ENCODE assay signal across 21 cellular contexts in genomic region chr15:45143946-45144345, GRCh38. TPM values are rescaled to one million over a fixed set of nuclear protein-coding genes. Genes with fewer than 3 reads are reported as not detected.
DNase-seq lines count a peak whose midpoint lies in the region; ATAC-seq and TF ChIP-seq lines count a peak whose summit lies in the region.
"Had no signal": no experiment of that assay in that cellular context is flagged by ENCODE, and none has a peak within 500 bp of the region (broad histone marks: within the 10 kb centered on the region; RNA-seq: fewer than 3 reads in every experiment).

No MANE protein-coding gene starts in this region.

- H3K23ac ChIP-seq in IMR-90 (ENCODE audit: low read depth, low read length) (no peak overlapping the region), mesenchymal stem cell (ENCODE audit: low read length in 2 of 2) (no peak overlapping the region)

- H3K9me3 ChIP-seq in IMR-90 (ENCODE audit: control insufficient read depth, insufficient read depth, low read length) (no peaks in the 10 kb centered on the region), mesenchymal stem cell (ENCODE audit: control insufficient read depth, low read length) (no peaks in the 10 kb centered on the region), upper lobe of right lung (no peaks in the 10 kb centered on the region)
- H3K9me3 ChIP-seq: BE2C, BLaER1, Caco-2 had no signal

- H3K4me3 ChIP-seq in IMR-90 (ENCODE audit: insufficient read depth, low read depth, low read length): no peak overlapping the region
- no peak overlapping the region for H3K4me3 ChIP-seq in mesenchymal stem cell (ENCODE audit: insufficient read depth in 1 of 2, low read depth in 1 of 2, low read length in 2 of 2)
- H3K4me3 ChIP-seq in upper lobe of right lung: no peak overlapping the region
- H3K4me3 ChIP-seq: BLaER1 had no signal

- no peaks in the 10 kb centered on the region for H3K79me1 ChIP-seq in IMR-90 (ENCODE audit: low read depth in 1 of 2, low read length in 2 of 2)
- no peaks in the 10 kb centered on the region for H3K79me1 ChIP-seq in mesenchymal stem cell (replicated peaks; ENCODE audit: low read length, poor library complexity, severe bottlenecking)

- H3K36me3 Mint-ChIP-seq in activated naive CD4-positive, alpha-beta T cell treated with anti-CD3 and anti-CD28 coated beads, Interleukin-2, amount 10 ng/mL, durations not matched to agents 7 days and 5 days: no peaks in the 10 kb centered on the region
- no peaks in the 10 kb centered on the region for H3K36me3 Mint-ChIP-seq in natural killer cell treated with Interleukin-12 subunit alpha and Interleukin-12 subunit beta and Interleukin-15 and Interleukin-18, amount 100 ng/mL, for 72 hours
- H3K36me3 Mint-ChIP-seq: CD8-positive, alpha-beta T cell had no signal

- H3K27me3 Mint-ChIP-seq in activated naive CD4-positive, alpha-beta T cell treated with anti-CD3 and anti-CD28 coated beads, Interleukin-2, amount 10 ng/mL, durations not matched to agents 7 days and 5 days: peaks cover 16% of the 10 kb centered on the region
- no peaks in the 10 kb centered on the region for H3K27me3 Mint-ChIP-seq in natural killer cell treated with Interleukin-12 subunit alpha and Interleukin-12 subunit beta and Interleukin-15 and Interleukin-18, amount 100 ng/mL, for 72 hours
- H3K27me3 Mint-ChIP-seq: CD4-positive, alpha-beta T cell had no signal

- POLR2A ChIA-PET in IMR-90 (lab: Charles Lee; ENCODE audit: unreplicated experiment): no interaction called here

- peaks cover 29% of the 10 kb centered on the region; the same call in 1 of the 2 replicates for H3K27me3 ChIP-seq in IMR-90 (ENCODE audit: control insufficient read depth, insufficient read depth, low read length)
- H3K27me3 ChIP-seq in mesenchymal stem cell (ENCODE audit: control insufficient read depth in 1 of 2, insufficient read depth in 1 of 2, low read length in 2 of 2): peaks cover 10 to 33% of the 10 kb centered on the region in 2 experiments
- no peaks in the 10 kb centered on the region for H3K27me3 ChIP-seq in upper lobe of right lung
- H3K27me3 ChIP-seq: BE2C, BLaER1 had no signal

- no peak overlapping the region for H4K5ac ChIP-seq in IMR-90 (ENCODE audit: low read depth, low read length)

- no peaks in the 10 kb centered on the region for H4K20me1 ChIP-seq in IMR-90 (ENCODE audit: insufficient read depth, low read length)
- H4K20me1 ChIP-seq: BLaER1 had no signal

- no peak overlapping the region for H4K91ac ChIP-seq in IMR-90 (ENCODE audit: insufficient read depth, low read depth, low read length)
- peak overlapping the region; percentile 21 for H4K91ac ChIP-seq in mesenchymal stem cell (ENCODE audit: low read length)

- no peak overlapping the region for H3K4me3 Mint-ChIP-seq in activated naive CD4-positive, alpha-beta T cell treated with anti-CD3 and anti-CD28 coated beads, Interleukin-2, amount 10 ng/mL, durations not matched to agents 7 days and 5 days
- H3K4me3 Mint-ChIP-seq in natural killer cell treated with Interleukin-12 subunit alpha and Interleukin-12 subunit beta and Interleukin-15 and Interleukin-18, amount 100 ng/mL, for 72 hours: no peak overlapping the region
- H3K4me3 Mint-ChIP-seq: CD4-positive, alpha-beta T cell; CD8-positive, alpha-beta T cell had no signal

- no peak overlapping the region for H4K8ac ChIP-seq in IMR-90 (ENCODE audit: low read depth in 2 of 2, low read length in 2 of 2)
- H4K8ac ChIP-seq in mesenchymal stem cell (ENCODE audit: low read length): no peak overlapping the region

- H2BK12ac ChIP-seq in mesenchymal stem cell (ENCODE audit: low read length in 2 of 2): no peak overlapping the region

- 70% methylated on average over 7 of the region's 11 CpGs; no CpG with 5 or more reads in 1 of the 2 experiments for WGBS in IMR-90 (ENCODE audit: extremely low coverage in 2 of 2, insufficient read length in 1 of 2), 2 experiments
- 87% methylated on average over 11 of the region's 11 CpGs for WGBS in mesenchymal stem cell

- no peaks in the 10 kb centered on the region; the same call in 1 of the 2 replicates for H3K4me1 ChIP-seq in IMR-90 (ENCODE audit: control insufficient read depth, insufficient read depth, low read length)
- H3K4me1 ChIP-seq in mesenchymal stem cell (ENCODE audit: control insufficient read depth, insufficient read depth, low read depth, low read length): peaks cover 6% of the 10 kb centered on the region
- peaks cover 7% of the 10 kb centered on the region for H3K4me1 ChIP-seq in upper lobe of right lung

- no peak overlapping the region for H3K18ac ChIP-seq in IMR-90 (ENCODE audit: low read depth, low read length)
- H3K18ac ChIP-seq in mesenchymal stem cell (ENCODE audit: low read depth in 1 of 2, low read length in 2 of 2): no peak overlapping the region

- in situ Hi-C loops in IMR-90 (cut with MboI; ENCODE audit: low sequenced_read_pairs): no loop called here

- no peak overlapping the region for H2BK15ac ChIP-seq in IMR-90 (ENCODE audit: low read depth, low read length)
- H2BK15ac ChIP-seq in mesenchymal stem cell (ENCODE audit: low read depth, poor library complexity, severe bottlenecking): no peak overlapping the region

- TF ChIP-seq RAD21 in IMR-90 (IDR thresholded peaks at IDR 0.05; ENCODE audit: low read length): no peak

- H3K4me2 ChIP-seq in IMR-90 (ENCODE audit: low read depth, low read length) (no peak overlapping the region), mesenchymal stem cell (ENCODE audit: low read length, poor library complexity, severe bottlenecking) (no peak overlapping the region)
- H3K4me2 ChIP-seq: BLaER1 had no signal

- no peaks in the 10 kb centered on the region for H3K4me1 Mint-ChIP-seq in activated naive CD4-positive, alpha-beta T cell treated with anti-CD3 and anti-CD28 coated beads, Interleukin-2, amount 10 ng/mL, durations not matched to agents 7 days and 5 days
- H3K4me1 Mint-ChIP-seq in natural killer cell treated with Interleukin-12 subunit alpha and Interleukin-12 subunit beta and Interleukin-15 and Interleukin-18, amount 100 ng/mL, for 72 hours (ENCODE audit: low read depth in 2 of 2): peaks cover 0 to 2% of the 10 kb centered on the region in 2 donors

- TF ChIP-seq POLR2A in IMR-90 (IDR thresholded peaks at IDR 0.05; ENCODE audit: low read depth, low read length): no peak

- dilution Hi-C loops in IMR-90 (cut with HindIII; ENCODE audit: low sequenced_read_pairs, unreplicated experiment): no loop called here

- TF ChIP-seq CTCF in IMR-90 (conservative IDR thresholded peaks at IDR 0.05; ENCODE audit: low read depth, low read length): no peak
- TF ChIP-seq CTCF in upper lobe of right lung (IDR thresholded peaks at IDR 0.05): no peak

- no peaks in the 10 kb centered on the region for H3K36me3 ChIP-seq in IMR-90 (ENCODE audit: control insufficient read depth, insufficient read depth, low read length)
- no peaks in the 10 kb centered on the region for H3K36me3 ChIP-seq in mesenchymal stem cell (ENCODE audit: control insufficient read depth in 1 of 2, insufficient read depth in 2 of 2, low read depth in 1 of 2, low read length in 2 of 2)
- peaks cover 25% of the 10 kb centered on the region for H3K36me3 ChIP-seq in upper lobe of right lung
- H3K36me3 ChIP-seq: BE2C, BLaER1 had no signal

- no TSS peak for BruUV-seq in IMR-90 (replicated peaks; lab: Mats Ljungman, UMichigan)

- ATAC-seq in IMR-90 (ENCODE audit: low read depth) (no peak), upper lobe of right lung (no peak), HG02610 (IDR thresholded peaks at IDR 0.05; ENCODE audit: unreplicated experiment) (no peak)
- no peak for ATAC-seq in natural killer cell treated with Interleukin-12 subunit alpha and Interleukin-12 subunit beta and Interleukin-15 and Interleukin-18, amount 100 ng/mL, for 72 hours
- ATAC-seq: CD8-positive, alpha-beta T cell had no signal

- H2BK5ac ChIP-seq in IMR-90 (ENCODE audit: low read depth, low read length, poor library complexity, severe bottlenecking): no peak overlapping the region
- no peak overlapping the region for H2BK5ac ChIP-seq in mesenchymal stem cell (ENCODE audit: low read depth, low read length, poor library complexity, severe bottlenecking)

- H2AK9ac ChIP-seq in IMR-90 (replicated peaks; ENCODE audit: low read depth, low read length, poor library complexity): no peak overlapping the region

- CTCF ChIA-PET in IMR-90 (lab: Yijun Ruan, JAX): no interaction called here
- CTCF ChIA-PET in activated naive CD4-positive, alpha-beta T cell treated with anti-CD3 and anti-CD28 coated beads, Interleukin-2, amount 10 ng/mL, durations not matched to agents 7 days and 5 days (lab: Charles Lee): interaction anchor here (0.5 kb wide), 1 partner anchor 25 kb away, joined by 3 read pairs; no protein-coding TSS in a partner anchor

- DNase-seq in IMR-90: no peak
- DNase-seq in mesenchymal stem cell: no peak
- peak; percentile 58 for DNase-seq in posterior vena cava (ENCODE audit: low spot score)
- peak; percentile 58 for DNase-seq in upper lobe of right lung
- no peak for DNase-seq in activated naive CD4-positive, alpha-beta T cell treated with anti-CD3 and anti-CD28 coated beads, Interleukin-2, amount 10 ng/mL, durations not matched to agents 7 days and 5 days
- no peak for DNase-seq in natural killer cell treated with Interleukin-12 subunit alpha and Interleukin-12 subunit beta and Interleukin-15 and Interleukin-18, amount 100 ng/mL, for 72 hours (ENCODE audit: low spot score)
- no peak for DNase-seq in HUDEP-2 (lab: John Stamatoyannopoulos, UW; ENCODE audit: unreplicated experiment in 76 of 76)
- DNase-seq: 8988T; ACHN; BE2C; C1 segment of cervical spinal cord; Caco-2; Calu3; CD4-positive, alpha-beta T cell; CD8-positive, alpha-beta T cell; DMS79 treated with DMSO at 0.1 percent for 48 hours; GF-D8 had no signal

- no peak overlapping the region for H3K56ac ChIP-seq in IMR-90 (ENCODE audit: extremely low read depth, insufficient read depth, low read length)

- H3K9ac ChIP-seq in IMR-90 (ENCODE audit: low read depth, low read length): no peak overlapping the region
- no peak overlapping the region for H3K9ac ChIP-seq in mesenchymal stem cell (ENCODE audit: low read length)
- H3K9ac ChIP-seq: BLaER1 had no signal

- H2AK5ac ChIP-seq in IMR-90 (ENCODE audit: low read depth, low read length) (no peak overlapping the region), mesenchymal stem cell (ENCODE audit: low read length, severe bottlenecking) (no peak overlapping the region)

- H2AFZ ChIP-seq in IMR-90 (replicated peaks; ENCODE audit: low read length, poor library complexity): peak overlapping the region; percentile 8
- no peak overlapping the region for H2AFZ ChIP-seq in mesenchymal stem cell (ENCODE audit: low read depth, low read length)

- H3K4ac ChIP-seq in IMR-90 (ENCODE audit: low read depth, low read length) (no peak overlapping the region), mesenchymal stem cell (ENCODE audit: low read depth in 1 of 2, low read length in 2 of 2) (no peak overlapping the region)

- H2BK20ac ChIP-seq in IMR-90 (ENCODE audit: low read depth, low read length): no peak overlapping the region

- H2BK120ac ChIP-seq in IMR-90 (ENCODE audit: low read depth, low read length) (no peak overlapping the region), mesenchymal stem cell (ENCODE audit: low read depth, low read length) (no peak overlapping the region)

- H3K27ac Mint-ChIP-seq in activated naive CD4-positive, alpha-beta T cell treated with anti-CD3 and anti-CD28 coated beads, Interleukin-2, amount 10 ng/mL, durations not matched to agents 7 days and 5 days: no peak overlapping the region
- no peak overlapping the region for H3K27ac Mint-ChIP-seq in natural killer cell treated with Interleukin-12 subunit alpha and Interleukin-12 subunit beta and Interleukin-15 and Interleukin-18, amount 100 ng/mL, for 72 hours
- H3K27ac Mint-ChIP-seq: CD4-positive, alpha-beta T cell; CD8-positive, alpha-beta T cell had no signal

- H3K27ac ChIP-seq in IMR-90 (ENCODE audit: insufficient read depth, low read length) (no peak overlapping the region), mesenchymal stem cell (ENCODE audit: low read length, poor library complexity, severe bottlenecking) (no peak overlapping the region), upper lobe of right lung (no peak overlapping the region)
- H3K27ac ChIP-seq: BLaER1 had no signal

- no peak overlapping the region for H3K14ac ChIP-seq in IMR-90 (replicated peaks; ENCODE audit: low read depth, low read length)
- H3K14ac ChIP-seq in mesenchymal stem cell (ENCODE audit: low read length in 2 of 2): no peak overlapping the region

- intact Hi-C loops in IMR-90 (cut with micrococcal nuclease): no loop called here
- intact Hi-C loops in posterior vena cava (cut with DNase I): no loop called here
- intact Hi-C loops in upper lobe of right lung (cut with DNase I): no loop called here

- no peaks in the 10 kb centered on the region for H3K9me1 ChIP-seq in IMR-90 (ENCODE audit: insufficient read depth, low read length)

- H3K9me3 Mint-ChIP-seq in activated naive CD4-positive, alpha-beta T cell treated with anti-CD3 and anti-CD28 coated beads, Interleukin-2, amount 10 ng/mL, durations not matched to agents 7 days and 5 days: no peaks in the 10 kb centered on the region
- no peaks in the 10 kb centered on the region for H3K9me3 Mint-ChIP-seq in natural killer cell treated with Interleukin-12 subunit alpha and Interleukin-12 subunit beta and Interleukin-15 and Interleukin-18, amount 100 ng/mL, for 72 hours
- H3K9me3 Mint-ChIP-seq: CD4-positive, alpha-beta T cell; CD8-positive, alpha-beta T cell had no signal

RNA-seq across cellular contexts. Expression of gene DUOX1, which starts 14.2 kb away (rescaled TPM):
- total RNA-seq in IMR-90 (2012; rRNA removed) (not detected in 2 replicates), posterior vena cava (1 to 10 TPM in 1 of 2 donors, under 1 TPM in 1; 0.62 to 4.4 TPM), upper lobe of right lung (327 TPM)
- polyA plus RNA-seq in IMR-90 (2012; rRNA removed): not detected in 2 replicates
- polyA plus RNA-seq in IMR-90 (2012; cell fraction: cytosol; rRNA removed): 0.01 TPM in 1 of 2 replicates, not detected in the other
- polyA plus RNA-seq in IMR-90 (2012; cell fraction: nucleus; rRNA removed; ENCODE audit: low replicate concordance): 0.02 TPM in 2 replicates
- not detected for polyA plus RNA-seq in mesenchymal stem cell (2013, experiment 1 of 2)
- not detected for polyA plus RNA-seq in mesenchymal stem cell (2013, experiment 2 of 2)
- total RNA-seq in natural killer cell treated with Interleukin-12 subunit alpha and Interleukin-12 subunit beta and Interleukin-15 and Interleukin-18, amount 100 ng/mL, for 72 hours: under 1 TPM in 1 of 2 donors, not detected in 1; 0.08 TPM
- total RNA-seq: CD8-positive, alpha-beta T cell had no signal
- polyA plus RNA-seq: AG04450 had no signal

RNA-seq across cellular contexts. Expression of gene DUOXA1, which starts 14.3 kb away (rescaled TPM):
- total RNA-seq in IMR-90 (2012; rRNA removed) (not detected in 2 replicates), posterior vena cava (1 to 10 TPM in 1 of 2 donors, under 1 TPM in 1; 0.81 to 5.3 TPM), upper lobe of right lung (138 TPM)
- polyA plus RNA-seq in IMR-90 (2012; rRNA removed): 0.02 TPM in 1 of 2 replicates, not detected in the other
- polyA plus RNA-seq in IMR-90 (2012; cell fraction: cytosol; rRNA removed): 0.02 and 0.10 TPM in 2 replicates
- 0.06 and 0.07 TPM in 2 replicates for polyA plus RNA-seq in IMR-90 (2012; cell fraction: nucleus; rRNA removed; ENCODE audit: low replicate concordance)
- polyA plus RNA-seq in mesenchymal stem cell (2013, experiment 1 of 2): not detected
- polyA plus RNA-seq in mesenchymal stem cell (2013, experiment 2 of 2): not detected
- total RNA-seq in natural killer cell treated with Interleukin-12 subunit alpha and Interleukin-12 subunit beta and Interleukin-15 and Interleukin-18, amount 100 ng/mL, for 72 hours: not detected
- total RNA-seq: Caco-2; Calu3; CD8-positive, alpha-beta T cell had no signal
- polyA plus RNA-seq: AG04450 had no signal

RNA-seq across cellular contexts. Expression of gene DUOXA2, which starts 29.8 kb away (rescaled TPM):
- total RNA-seq in IMR-90 (2012; rRNA removed) (not detected in 2 replicates), posterior vena cava (not detected), upper lobe of right lung (not detected)
- not detected in 2 replicates for polyA plus RNA-seq in IMR-90 (2012; rRNA removed)
- polyA plus RNA-seq in IMR-90 (2012; cell fraction: cytosol; rRNA removed): not detected in 2 replicates
- polyA plus RNA-seq in IMR-90 (2012; cell fraction: nucleus; rRNA removed; ENCODE audit: low replicate concordance): 0.03 TPM in 1 of 2 replicates, not detected in the other
- polyA plus RNA-seq in mesenchymal stem cell (2013, experiment 1 of 2): not detected
- not detected for polyA plus RNA-seq in mesenchymal stem cell (2013, experiment 2 of 2)
- total RNA-seq in natural killer cell treated with Interleukin-12 subunit alpha and Interleukin-12 subunit beta and Interleukin-15 and Interleukin-18, amount 100 ng/mL, for 72 hours: 1 to 10 TPM in 1 of 2 donors, not detected in 1; 1.6 TPM
- total RNA-seq: A673; Calu3; CD4-positive, alpha-beta T cell; CD8-positive, alpha-beta T cell had no signal
- polyA plus RNA-seq: AG04450 had no signal

RNA-seq across cellular contexts. Expression of gene DUOX2, which starts 30.0 kb away (rescaled TPM):
- total RNA-seq in IMR-90 (2012; rRNA removed): not detected in 2 replicates
- 0.03 TPM in 1 of 2 replicates, not detected in the other for polyA plus RNA-seq in IMR-90 (2012; rRNA removed)
- under 0.01 TPM in 1 of 2 replicates, not detected in the other for polyA plus RNA-seq in IMR-90 (2012; cell fraction: cytosol; rRNA removed)
- polyA plus RNA-seq in IMR-90 (2012; cell fraction: nucleus; rRNA removed; ENCODE audit: low replicate concordance): 0.08 and 0.22 TPM in 2 replicates
- not detected for polyA plus RNA-seq in mesenchymal stem cell (2013, experiment 1 of 2)
- polyA plus RNA-seq in mesenchymal stem cell (2013, experiment 2 of 2): not detected
- 1 to 10 TPM in 1 of 2 donors, under 1 TPM in 1; 0.57 to 2.7 TPM for total RNA-seq in posterior vena cava
- total RNA-seq in upper lobe of right lung: 3.8 TPM
- 1 to 10 TPM in 1 of 2 donors, under 1 TPM in 1; 0.19 to 7.1 TPM for total RNA-seq in natural killer cell treated with Interleukin-12 subunit alpha and Interleukin-12 subunit beta and Interleukin-15 and Interleukin-18, amount 100 ng/mL, for 72 hours
- polyA plus RNA-seq: AG04450 had no signal

RNA-seq across cellular contexts. Expression of gene SHF, which starts 43.8 kb away (rescaled TPM):
- total RNA-seq in IMR-90 (2012; rRNA removed) (1.8 and 2.2 TPM in 2 replicates), posterior vena cava (1 to 10 TPM; 8.0 to 8.5 TPM), upper lobe of right lung (7.1 TPM)
- 3.5 and 3.8 TPM in 2 replicates for polyA plus RNA-seq in IMR-90 (2012; rRNA removed)
- 2.5 and 4.5 TPM in 2 replicates for polyA plus RNA-seq in IMR-90 (2012; cell fraction: cytosol; rRNA removed)
- 3.1 and 3.2 TPM in 2 replicates for polyA plus RNA-seq in IMR-90 (2012; cell fraction: nucleus; rRNA removed; ENCODE audit: low replicate concordance)
- 1.3 TPM for polyA plus RNA-seq in mesenchymal stem cell (2013, experiment 1 of 2)
- polyA plus RNA-seq in mesenchymal stem cell (2013, experiment 2 of 2): 1.8 TPM
- total RNA-seq in natural killer cell treated with Interleukin-12 subunit alpha and Interleukin-12 subunit beta and Interleukin-15 and Interleukin-18, amount 100 ng/mL, for 72 hours: 1 to 10 TPM in 1 of 2 donors, under 1 TPM in 1; 0.81 to 1.4 TPM

Comparison
In these comparisons a context has a peak if more than half of its experiments do, and no peak if none do; other contexts are left out.
1. DNase-seq: peak in posterior vena cava (single experiment) and upper lobe of right lung (single experiment); none in IMR-90 (single experiment), mesenchymal stem cell (single experiment), activated naive CD4-positive, alpha-beta T cell treated with anti-CD3 and anti-CD28 coated beads, Interleukin-2, amount 10 ng/mL, durations not matched to agents 7 days and 5 days (single experiment), natural killer cell treated with Interleukin-12 subunit alpha and Interleukin-12 subunit beta and Interleukin-15 and Interleukin-18, amount 100 ng/mL, for 72 hours (single experiment) and HUDEP-2 (0 of 76).
2. RNA of gene DUOX1, which starts 14.2 kb away (total RNA-seq): 327 TPM in upper lobe of right lung (single experiment); 0.62 to 4.4 TPM in posterior vena cava, 0.08 TPM in natural killer cell treated with Interleukin-12 subunit alpha and Interleukin-12 subunit beta and Interleukin-15 and Interleukin-18, amount 100 ng/mL, for 72 hours and not detected in IMR-90; every median in the first group is over 10 times any median in the second.
3. RNA of gene DUOXA1, which starts 14.3 kb away (total RNA-seq): 138 TPM in upper lobe of right lung (single experiment); 0.81 to 5.3 TPM in posterior vena cava, not detected in natural killer cell treated with Interleukin-12 subunit alpha and Interleukin-12 subunit beta and Interleukin-15 and Interleukin-18, amount 100 ng/mL, for 72 hours and not detected in IMR-90; every median in the first group is over 10 times any median in the second.